Comparison of ENCODE assay signal across 13 cellular contexts in the genomic region with DNA sequence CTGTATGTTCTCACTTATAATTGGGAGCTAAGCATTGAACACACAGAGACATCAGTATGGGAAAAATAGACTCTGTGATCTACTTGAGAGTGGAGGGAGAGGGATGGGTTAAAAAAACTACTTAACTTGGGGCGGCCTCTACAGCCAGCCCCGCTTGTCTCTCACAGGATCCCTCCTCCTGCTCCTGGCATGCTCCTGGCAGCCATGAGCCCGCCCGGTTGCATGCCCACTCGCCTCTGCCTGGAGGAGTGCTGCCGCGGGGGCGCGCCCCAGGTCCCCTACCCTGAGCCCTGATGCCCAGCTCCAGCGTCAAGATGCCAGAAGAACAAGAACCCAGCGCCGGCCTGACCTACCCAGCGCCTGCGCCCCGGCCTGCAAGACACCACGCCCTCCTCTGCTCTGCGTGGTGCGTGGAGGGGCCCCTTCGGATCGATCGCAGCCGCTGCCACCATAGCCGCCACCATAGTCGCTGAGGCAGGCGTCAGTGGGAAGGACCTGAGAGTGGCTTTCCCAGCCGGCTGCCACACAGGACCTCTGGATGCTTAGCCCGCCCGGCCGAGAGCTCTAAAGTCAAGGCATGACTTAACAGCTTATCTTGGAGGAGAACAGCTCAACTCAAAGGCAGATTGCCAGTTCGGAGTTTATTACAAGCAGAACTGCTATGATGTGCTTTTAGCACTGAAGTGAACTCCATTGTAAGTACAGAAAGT. TPM values are rescaled to one million over a fixed set of nuclear protein-coding genes. Genes with fewer than 3 reads are reported as not detected.
DNase-seq lines count a peak whose midpoint lies in the region; ATAC-seq, FAIRE-seq and TF ChIP-seq lines count a peak whose summit lies in the region.
"Not testable (repeated sequence)": the region's sequence is repeated elsewhere in the genome, so short reads cannot be mapped to it uniquely, and the experiment has no call there.
"Had no signal": no experiment of that assay in that cellular context is flagged by ENCODE, and none has a peak within 500 bp of the region (broad histone marks: within the 10 kb centered on the region; RNA-seq: fewer than 3 reads in every experiment).

No MANE protein-coding gene starts in this region.

- not testable (repeated sequence) for TF ChIP-seq EP300 in upper lobe of left lung (IDR thresholded peaks at IDR 0.05)

- H3K27ac ChIP-seq in Panc1 (ENCODE audit: low read length); lower lobe of right lung; upper lobe of left lung: not testable (repeated sequence)

- intact Hi-C loops in Panc1 (cut with micrococcal nuclease; ENCODE audit: unreplicated experiment); Right ventricle myocardium inferior (cut with DNase I); left ventricle myocardium superior (cut with micrococcal nuclease); lower lobe of right lung (cut with DNase I): not testable (repeated sequence)

- not testable (repeated sequence) for H3K36me3 ChIP-seq in Panc1 (ENCODE audit: control insufficient read depth, insufficient read depth, low read length); lower lobe of right lung; upper lobe of left lung

- H3K9me3 ChIP-seq in Panc1 (ENCODE audit: control insufficient read depth, insufficient read depth, low read depth, low read length); lower lobe of right lung; upper lobe of left lung: not testable (repeated sequence)

- ATAC-seq in Panc1 (peak; percentile 80), Right ventricle myocardium inferior (peak; percentile 58), left ventricle myocardium superior (peak; percentile 61), lower lobe of right lung (peak; percentile 56 to 71), omental fat pad (ENCODE audit: low FRiP score) (peak; percentile 50), upper lobe of left lung (ENCODE audit: low FRiP score in 2 of 2) (peak; percentile 61 to 67)

- CTCF ChIA-PET in Panc1 (lab: Charles Lee), result not testable (repeated sequence)

- H3K27me3 ChIP-seq in Panc1 (ENCODE audit: control insufficient read depth, insufficient read depth, low read length); lower lobe of right lung (ENCODE audit: low read depth); upper lobe of left lung: not testable (repeated sequence)

- DNase-seq in HTR-8/SVneo (ENCODE audit: insufficient read length, low spot score); Panc1 (ENCODE audit: low read depth, low spot score); Right ventricle myocardium inferior (ENCODE audit: missing footprints); left ventricle myocardium superior; lower lobe of right lung; omental fat pad (ENCODE audit: low spot score); upper lobe of left lung: not testable (repeated sequence)

- not testable (repeated sequence) for H3K4me1 ChIP-seq in Panc1 (ENCODE audit: control insufficient read depth, insufficient read depth, low read length); lower lobe of right lung; upper lobe of left lung

- BruUV-seq in Panc1 (replicated peaks; lab: Mats Ljungman, UMichigan), result not testable (repeated sequence)

- no CpG with 5 or more reads among the region's 30 CpGs for WGBS in upper lobe of left lung, 2 donors

- POLR2A ChIA-PET in Panc1 (lab: Charles Lee), result not testable (repeated sequence)

- FAIRE-seq in HTR-8/SVneo (lab: Jason Lieb, UNC), result peak; percentile 42

- in situ Hi-C loops in Panc1 (cut with HindIII; ENCODE audit: low pct_unique_long_range_greater_than_20kb, low sequenced_read_pairs), result not testable (repeated sequence)

- not testable (repeated sequence) for TF ChIP-seq CTCF in Panc1 (IDR thresholded peaks at IDR 0.05); lower lobe of right lung (IDR thresholded peaks at IDR 0.05); omental fat pad (IDR thresholded peaks at IDR 0.05); upper lobe of left lung (IDR thresholded peaks at IDR 0.05)

- TF ChIP-seq POLR2A in upper lobe of left lung (IDR thresholded peaks at IDR 0.05), result not testable (repeated sequence)

- H3K4me3 ChIP-seq in Panc1 (ENCODE audit: low read depth in 2 of 2, low read length in 2 of 2); lower lobe of right lung; upper lobe of left lung: not testable (repeated sequence)

RNA-seq across cellular contexts. Expression of gene FAHD2A, which starts 32.8 kb away (rescaled TPM):
- 17.2 TPM for total RNA-seq in Panc1 (2021; ENCODE audit: unreplicated experiment)
- polyA plus RNA-seq in Panc1 (2012; ENCODE audit: insufficient read length), result 13.1 TPM
- total RNA-seq in Right ventricle myocardium inferior, result 41.6 TPM
- total RNA-seq in left ventricle myocardium superior, result 46.3 TPM
- 19.4 TPM for total RNA-seq in lower lobe of right lung
- total RNA-seq in omental fat pad, result 10 to 100 TPM; 17.7 to 28.8 (median 26.0) TPM
- total RNA-seq in upper lobe of left lung, result 10 to 100 TPM; 18.9 to 23.3 (median 22.2) TPM

RNA-seq across cellular contexts. Expression of gene TRIM43B, which starts 49.2 kb away (rescaled TPM):
- total RNA-seq in Panc1 (2021; ENCODE audit: unreplicated experiment) (not detected), Right ventricle myocardium inferior (not detected), left ventricle myocardium superior (not detected), lower lobe of right lung (not detected), omental fat pad (not detected), upper lobe of left lung (not detected)
- not detected for polyA plus RNA-seq in Panc1 (2012; ENCODE audit: insufficient read length)
- total RNA-seq: CD4-positive, CD25-positive, alpha-beta regulatory T cell; CD8-positive, alpha-beta memory T cell; GM12878; H1; H9; HT-29 had no signal
- polyA plus RNA-seq: CD4-positive, CD25-positive, alpha-beta regulatory T cell; CD8-positive, alpha-beta memory T cell; H1 had no signal
